In genomic region chr7:101871351-101871750, GRCh38 we compare ENCODE assay signal across 25 cellular contexts. TPM values are rescaled to one million over a fixed set of nuclear protein-coding genes. Genes with fewer than 3 reads are reported as not detected.
DNase-seq lines count a peak whose midpoint lies in the region; ATAC-seq, FAIRE-seq and TF ChIP-seq lines count a peak whose summit lies in the region.
"Had no signal": no experiment of that assay in that cellular context is flagged by ENCODE, and none has a peak within 500 bp of the region (broad histone marks: within the 10 kb centered on the region; RNA-seq: fewer than 3 reads in every experiment).

No MANE protein-coding gene starts in this region.

- H3K9me3 Mint-ChIP-seq in T-helper 2 cell treated with Interferon-gamma antibody and Interleukin-4, amounts not matched to agents 5 μg/mL and 100 μg/mL, for 36 hours = no peaks in the 10 kb centered on the region
- H3K9me3 Mint-ChIP-seq: activated B cell treated with CpG ODN at 0.5 μM for 24 hours; activated naive CD4-positive, alpha-beta T cell treated with anti-CD3 and anti-CD28 coated beads for 36 hours; activated T-cell treated with anti-CD3 and anti-CD28 coated beads, Interleukin-2, amount 50 U/mL, for 72 hours; CD8-positive, alpha-beta T cell; memory B cell had no signal

- H3K4me2 ChIP-seq in PC-9 = peak overlapping the region; percentile 70
- H3K4me2 ChIP-seq in keratinocyte (ENCODE audit: control insufficient read depth, extremely low read depth, insufficient read depth, low read depth, low read length) = no peak overlapping the region
- H3K4me2 ChIP-seq: SK-N-SH had no signal

- no peak for TF ChIP-seq CTCF in PC-9 (conservative IDR thresholded peaks at IDR 0.05)
- TF ChIP-seq CTCF in keratinocyte (optimal IDR thresholded peaks at IDR 0.05 in 1 of 3, IDR thresholded peaks at IDR 0.05 in 1 of 3, conservative IDR thresholded peaks at IDR 0.05 in 1 of 3; ENCODE audit: extremely low read depth in 1 of 3, insufficient read depth in 2 of 3, low read length in 3 of 3) = no peak
- TF ChIP-seq CTCF in thyroid gland (IDR thresholded peaks at IDR 0.05) = no peak

- BruUV-seq in PC-9 (replicated peaks; lab: Mats Ljungman, UMichigan) = no TSS peak

- intact Hi-C loops in PC-9 (cut with micrococcal nuclease; ENCODE audit: unreplicated experiment) (loop anchor here (5.0 kb wide), 1 partner anchor 256 kb away; no protein-coding TSS in a partner anchor), thyroid gland (cut with DNase I) (loop anchor here (10.0 kb wide), 1 partner anchor 73 kb away; no protein-coding TSS in a partner anchor)

- H3K9me1 ChIP-seq in keratinocyte (ENCODE audit: control insufficient read depth, extremely low read depth, insufficient read depth, low read length) = peaks cover 8% of the 10 kb centered on the region

- peaks cover 19% of the 10 kb centered on the region for H3F3A ChIP-seq in PC-9 (ENCODE audit: insufficient read depth, low read depth)

- ATAC-seq in stimulated activated naive CD8-positive, alpha-beta T cell treated with anti-CD3 and anti-CD28 coated beads, Interleukin-15, Interleukin-2, amounts not matched to agents 100 U/mL and 50 U/mL, for 24 hours = no peak
- ATAC-seq: activated T-cell treated with anti-CD3 and anti-CD28 coated beads, Interleukin-2, amount 50 U/mL, for 72 hours; CD8-positive, alpha-beta T cell had no signal

- H3K36me3 ChIP-seq in PC-9 (ENCODE audit: low read depth) = no peaks in the 10 kb centered on the region
- no peaks in the 10 kb centered on the region for H3K36me3 ChIP-seq in keratinocyte (ENCODE audit: control insufficient read depth in 2 of 2, extremely low read depth in 1 of 2, insufficient read depth in 2 of 2, low read length in 2 of 2)
- no peaks in the 10 kb centered on the region for H3K36me3 ChIP-seq in thyroid gland
- H3K36me3 ChIP-seq: adrenal gland, HAP-1, heart left ventricle had no signal

- no peak overlapping the region for H3K4me3 Mint-ChIP-seq in T-helper 2 cell treated with Interferon-gamma antibody and Interleukin-4, amounts not matched to agents 5 μg/mL and 100 μg/mL, for 36 hours
- H3K4me3 Mint-ChIP-seq: activated B cell treated with CpG ODN at 0.5 μM for 24 hours; activated naive CD4-positive, alpha-beta T cell treated with anti-CD3 and anti-CD28 coated beads for 36 hours; activated T-cell treated with anti-CD3 and anti-CD28 coated beads, Interleukin-2, amount 50 U/mL, for 72 hours; CD8-positive, alpha-beta T cell; memory B cell had no signal

- H3K27ac ChIP-seq in PC-9 (peak overlapping the region; percentile 86), keratinocyte (ENCODE audit: control insufficient read depth, insufficient read depth, low read length) (no peak overlapping the region), thyroid gland (peak overlapping the region; percentile 60 to 83 (median 74))
- H3K27ac ChIP-seq: adrenal gland had no signal

- peak overlapping the region; percentile 57 for H3K9ac ChIP-seq in keratinocyte (ENCODE audit: control insufficient read depth, extremely low read depth, insufficient read depth, low read length)
- H3K9ac ChIP-seq: SK-N-SH had no signal

- peaks cover 2% of the 10 kb centered on the region for H3K4me1 Mint-ChIP-seq in T-helper 2 cell treated with Interferon-gamma antibody and Interleukin-4, amounts not matched to agents 5 μg/mL and 100 μg/mL, for 36 hours (ENCODE audit: low read depth)

- no peak overlapping the region; the same call in 1 of the 2 replicates for H3K4me3 ChIP-seq in PC-9
- no peak overlapping the region for H3K4me3 ChIP-seq in keratinocyte (ENCODE audit: control insufficient read depth in 2 of 3, extremely low read depth in 1 of 3, insufficient read depth in 2 of 3, low read depth in 1 of 3, low read length in 3 of 3)
- no peak overlapping the region for H3K4me3 ChIP-seq in thyroid gland (replicated peaks in 1 of 3)
- H3K4me3 ChIP-seq: adrenal gland, body of pancreas, HAP-1, heart left ventricle had no signal

- no peaks in the 10 kb centered on the region for H3K27me3 ChIP-seq in PC-9 (ENCODE audit: insufficient read depth, low read depth)
- no peaks in the 10 kb centered on the region for H3K27me3 ChIP-seq in keratinocyte (ENCODE audit: control insufficient read depth, extremely low read depth, insufficient read depth, low read length)
- no peaks in the 10 kb centered on the region for H3K27me3 ChIP-seq in thyroid gland
- H3K27me3 ChIP-seq: adrenal gland, body of pancreas, heart left ventricle, neutrophil had no signal

- FAIRE-seq in keratinocyte (lab: Jason Lieb, UNC) = no peak
- FAIRE-seq: G401.6, GM19239 had no signal

- no peak for DNase-seq in T-helper 2 cell treated with Interferon-gamma antibody and Interleukin-4, amounts not matched to agents 5 μg/mL and 100 μg/mL, for 36 hours (ENCODE audit: low spot score)
- DNase-seq in T-helper 2 cell (no peak), PC-9 (no peak), keratinocyte (ENCODE audit: low read depth, low spot score) (no peak), thyroid gland (no peak), globus pallidus (ENCODE audit: low spot score) (no peak), GF-D8 (lab: John Stamatoyannopoulos, UW) (no peak)
- no peak for DNase-seq in stimulated activated naive CD8-positive, alpha-beta T cell treated with anti-CD3 and anti-CD28 coated beads, Interleukin-15, Interleukin-2, amounts not matched to agents 100 U/mL and 50 U/mL, for 24 hours
- DNase-seq: activated B cell treated with CpG ODN at 0.5 μM for 24 hours; activated naive CD4-positive, alpha-beta T cell treated with anti-CD3 and anti-CD28 coated beads for 36 hours; activated T-cell treated with anti-CD3 and anti-CD28 coated beads, Interleukin-2, amount 50 U/mL, for 72 hours; adrenal gland; CD8-positive, alpha-beta T cell; heart left ventricle; NCI-H226; NCI-H774; stimulated activated naive CD4-positive, alpha-beta T cell; T-helper 9 cell had no signal

- 78 to 82% methylated on average over 8 to 9 of the region's 9 CpGs for WGBS in thyroid gland, 2 donors

- H3K27me3 Mint-ChIP-seq in T-helper 2 cell treated with Interferon-gamma antibody and Interleukin-4, amounts not matched to agents 5 μg/mL and 100 μg/mL, for 36 hours (ENCODE audit: low read depth) = no peaks in the 10 kb centered on the region
- H3K27me3 Mint-ChIP-seq: activated B cell treated with CpG ODN at 0.5 μM for 24 hours, memory B cell had no signal

- no peaks in the 10 kb centered on the region for H3K36me3 Mint-ChIP-seq in T-helper 2 cell treated with Interferon-gamma antibody and Interleukin-4, amounts not matched to agents 5 μg/mL and 100 μg/mL, for 36 hours (ENCODE audit: low read depth)
- H3K36me3 Mint-ChIP-seq: CD8-positive, alpha-beta T cell had no signal

- H3K9me2 ChIP-seq in PC-9 (ENCODE audit: insufficient read depth) = no peaks in the 10 kb centered on the region
- H3K9me2 ChIP-seq: SK-N-SH had no signal

- H3K4me1 ChIP-seq in PC-9 (replicated peaks; ENCODE audit: insufficient read depth) (peaks cover 32% of the 10 kb centered on the region), keratinocyte (ENCODE audit: control insufficient read depth, extremely low read depth, insufficient read depth, low read length) (peaks cover 16% of the 10 kb centered on the region), thyroid gland (peaks cover 50 to 81% of the 10 kb centered on the region in 2 donors)
- H3K4me1 ChIP-seq: adrenal gland had no signal

- no peak for TF ChIP-seq POLR2A in thyroid gland (IDR thresholded peaks at IDR 0.05)

- peak overlapping the region; percentile 15 for H3K27ac Mint-ChIP-seq in T-helper 2 cell treated with Interferon-gamma antibody and Interleukin-4, amounts not matched to agents 5 μg/mL and 100 μg/mL, for 36 hours
- H3K27ac Mint-ChIP-seq: activated B cell treated with CpG ODN at 0.5 μM for 24 hours; activated naive CD4-positive, alpha-beta T cell treated with anti-CD3 and anti-CD28 coated beads for 36 hours; activated T-cell treated with anti-CD3 and anti-CD28 coated beads, Interleukin-2, amount 50 U/mL, for 72 hours; CD8-positive, alpha-beta T cell; memory B cell had no signal

- no peak overlapping the region for H2AFZ ChIP-seq in PC-9
- no peak overlapping the region for H2AFZ ChIP-seq in keratinocyte (ENCODE audit: control insufficient read depth, low read length)

- no peaks in the 10 kb centered on the region for H3K9me3 ChIP-seq in PC-9 (ENCODE audit: insufficient read depth, low read depth)
- no peaks in the 10 kb centered on the region for H3K9me3 ChIP-seq in keratinocyte (ENCODE audit: control insufficient read depth, low read depth, low read length)
- H3K9me3 ChIP-seq in thyroid gland = no peaks in the 10 kb centered on the region
- H3K9me3 ChIP-seq: adrenal gland, body of pancreas, HAP-1, heart left ventricle, neutrophil, SK-N-SH had no signal

- dilution Hi-C loops in keratinocyte (cut with MboI; ENCODE audit: extremely low pct_ligation_motif_present, low sequenced_read_pairs) = no loop called here

- H4K20me1 ChIP-seq in PC-9 (ENCODE audit: insufficient read depth) (no peaks in the 10 kb centered on the region; the same call in 1 of the 2 replicates), keratinocyte (ENCODE audit: control insufficient read depth, extremely low read depth, insufficient read depth, low read length) (peaks cover 10% of the 10 kb centered on the region)

- H3K79me2 ChIP-seq in PC-9 (ENCODE audit: low read depth) = peaks cover 58% of the 10 kb centered on the region
- H3K79me2 ChIP-seq in keratinocyte (ENCODE audit: control insufficient read depth, insufficient read depth, low read length) = peaks cover 35% of the 10 kb centered on the region

- POLR2A ChIA-PET in PC-9 (lab: Charles Lee; ENCODE audit: unreplicated experiment) = no interaction called here

- CTCF ChIA-PET in PC-9 (lab: Charles Lee) = interaction anchor here (0.6 kb wide), 1 partner anchor 71 kb away, joined by 5 read pairs; no protein-coding TSS in a partner anchor

RNA-seq across cellular contexts. Expression of gene CUX1, which starts 53.9 kb away (rescaled TPM):
- total RNA-seq in PC-9 (2021) (79.8 and 83.3 TPM in 2 replicates), thyroid gland (100 to 1,000 TPM in 3 of 4 donors, 10 to 100 TPM in 1; 93.8 to 156 (median 112) TPM)
- 16.8 to 21.7 TPM (median 18.3 TPM) in 3 replicates for polyA plus RNA-seq in keratinocyte
- 187 TPM for polyA plus RNA-seq in keratinocyte (2011; ENCODE audit: low read depth)
- 26.5 and 35.8 TPM in 2 replicates for polyA plus RNA-seq in keratinocyte (2011; cell fraction: cytosol; rRNA removed)
- polyA plus RNA-seq in keratinocyte (2011; cell fraction: nucleus; rRNA removed) = 22.6 and 25.8 TPM in 2 replicates
- polyA plus RNA-seq in keratinocyte (2012; ENCODE audit: low replicate concordance) = 25.7 and 36.2 TPM in 2 replicates
- polyA minus RNA-seq in keratinocyte = 21.7 to 28.8 TPM (median 24.7 TPM) in 3 replicates
- polyA minus RNA-seq in keratinocyte (2011; cell fraction: cytosol; rRNA and poly(A)+ RNA removed) = 17.3 TPM
- 25.2 and 40.1 TPM in 2 replicates for polyA minus RNA-seq in keratinocyte (2011; cell fraction: nucleus; rRNA and poly(A)+ RNA removed)
